2 cellular contexts compared by ENCODE assay signal in genomic region chr11:59262419-59262818, GRCh38.
A peak's percentile ranks its signal among the peaks of the same experiment; 100 is the strongest.
TF ChIP-seq lines count a peak whose summit lies in the region.

No MANE protein-coding gene starts in this region.

TF ChIP-seq in GM12878, 131 proteins besides CTCF, POLR2A, EP300 and RAD21:
- TF ChIP-seq ZNF24 (IDR thresholded peaks at IDR 0.05) (peak; percentile 88), MAX (IDR thresholded peaks at IDR 0.05; ENCODE audit: low read depth, low read length) (no peak)
TF ChIP-seq in GM12878: peak in this region for 1.

TF ChIP-seq in GM23338, 12 proteins besides CTCF, POLR2A, EP300 and RAD21:
- no peak for TF ChIP-seq ETS1 (IDR thresholded peaks at IDR 0.05)
- TF ChIP-seq ZNF114 (CRISPR knock-in tag; IDR thresholded peaks at IDR 0.05), result no peak
- no peak for TF ChIP-seq EZH2 (IDR thresholded peaks at IDR 0.05; ENCODE audit: low read depth, unreplicated experiment)
- no peak for TF ChIP-seq EZH2phosphoT487 (IDR thresholded peaks at IDR 0.05; ENCODE audit: unreplicated experiment)
- TF ChIP-seq CREB1 (CRISPR knock-in tag; IDR thresholded peaks at IDR 0.05; ENCODE audit: low read depth), result no peak
- no peak for TF ChIP-seq REST (IDR thresholded peaks at IDR 0.05; ENCODE audit: unreplicated experiment)
- TF ChIP-seq STAT1 (IDR thresholded peaks at IDR 0.05; ENCODE audit: unreplicated experiment), result no peak
- no peak for TF ChIP-seq NANOG (IDR thresholded peaks at IDR 0.05; ENCODE audit: borderline replicate concordance)
- no peak for TF ChIP-seq ZNF462 (CRISPR knock-in tag; IDR thresholded peaks at IDR 0.05)
- no peak for TF ChIP-seq JUNB (IDR thresholded peaks at IDR 0.05; ENCODE audit: unreplicated experiment)
- no peak for TF ChIP-seq POLR2AphosphoS5 (IDR thresholded peaks at IDR 0.05; ENCODE audit: low read depth)
- TF ChIP-seq ZNF331 (CRISPR knock-in tag; IDR thresholded peaks at IDR 0.05; ENCODE audit: low read depth), result no peak
